In the genomic region with DNA sequence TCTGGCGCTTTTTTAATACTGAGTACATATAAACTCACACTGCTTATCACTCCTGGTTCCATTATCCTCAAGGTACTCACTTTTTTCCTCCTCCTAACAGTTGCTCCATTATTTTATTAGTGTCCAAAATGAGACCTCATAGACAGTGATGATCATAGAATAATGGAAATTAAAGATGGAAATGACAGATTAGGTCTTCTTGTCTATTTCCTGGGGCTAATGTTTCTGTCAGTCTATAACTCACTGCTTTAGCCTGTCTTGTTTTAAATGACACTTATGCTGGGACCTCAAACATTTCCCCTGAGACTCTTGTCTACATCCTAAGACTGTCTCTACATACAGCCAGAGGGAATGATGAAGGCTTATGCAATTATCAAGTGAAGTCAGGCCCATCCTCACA, we compare ENCODE assay signal across 4 cellular contexts.
"Had no signal": no experiment of that assay in that cellular context is flagged by ENCODE, and none has a peak within 500 bp of the region (broad histone marks: within the 10 kb centered on the region; RNA-seq: fewer than 3 reads in every experiment).

No MANE protein-coding gene starts in this region.

- H3K4me2 ChIP-seq: GM23338 had no signal

- DNase-seq: H9, HCEC 1CT, IMR-90 had no signal

- H3K4me3 ChIP-seq: GM23338 had no signal

- ATAC-seq: GM23338 had no signal

- H2AFZ ChIP-seq: GM23338 had no signal
